In genomic region chr19:35462476-35462953, GRCh38 we compare ENCODE assay signal across 9 cellular contexts. TPM values are rescaled to one million over a fixed set of nuclear protein-coding genes. Genes with fewer than 3 reads are reported as not detected.
A peak's percentile ranks its signal among the peaks of the same experiment; 100 is the strongest.
DNase-seq lines count a peak whose midpoint lies in the region; ATAC-seq and TF ChIP-seq lines count a peak whose summit lies in the region.
"Had no signal": no experiment of that assay in that cellular context is flagged by ENCODE, and none has a peak within 500 bp of the region (broad histone marks: within the 10 kb centered on the region; RNA-seq: fewer than 3 reads in every experiment).

No MANE protein-coding gene starts in this region.

- ATAC-seq in GM21529 (IDR thresholded peaks at IDR 0.05; ENCODE audit: unreplicated experiment) (peak; percentile 47), omental fat pad (ENCODE audit: low FRiP score) (peak; percentile 25), GM18519 (IDR thresholded peaks at IDR 0.05; ENCODE audit: low FRiP score, unreplicated experiment) (no peak)

- no peak for TF ChIP-seq CTCF in omental fat pad (IDR thresholded peaks at IDR 0.05)

- DNase-seq in GDM1 (lab: John Stamatoyannopoulos, UW) (peak; percentile 81), NAMALWA (ENCODE audit: low spot score) (peak; percentile 79), omental fat pad (ENCODE audit: low spot score) (no peak), DMS79 treated with DMSO at 0.1 percent for 48 hours (lab: John Stamatoyannopoulos, UW) (no peak), GM19240 (ENCODE audit: insufficient read length, low spot score) (no peak)
- DNase-seq in activated effector memory CD4-positive, alpha-beta T cell treated with anti-CD3 and anti-CD28 coated beads, Interleukin-2, amount 50 U/mL, for 16 hours, result peak; percentile 77

RNA-seq across cellular contexts. Expression of gene FFAR2, which starts 14.5 kb away (rescaled TPM):
- total RNA-seq in omental fat pad, result 1 to 10 TPM in 1 of 4 donors, under 1 TPM in 3; 0.46 to 4.4 (median 0.80) TPM

RNA-seq across cellular contexts. Expression of gene KRTDAP, which starts 27.7 kb away (rescaled TPM):
- total RNA-seq in omental fat pad, result not detected
- total RNA-seq: skeletal muscle tissue had no signal

RNA-seq across cellular contexts. Expression of gene DMKN, which starts 50.9 kb away (rescaled TPM):
- 10 to 100 TPM in 3 of 4 donors, 1 to 10 TPM in 1; 2.8 to 48.9 (median 33.8) TPM for total RNA-seq in omental fat pad
- total RNA-seq: skeletal muscle tissue had no signal

Comparison
In these comparisons a context has a peak if more than half of its experiments do, and no peak if none do; other contexts are left out.
1. DNase-seq: peak in GDM1 (single experiment), NAMALWA (single experiment) and activated effector memory CD4-positive, alpha-beta T cell treated with anti-CD3 and anti-CD28 coated beads, Interleukin-2, amount 50 U/mL, for 16 hours (single experiment); none in omental fat pad (single experiment), DMS79 treated with DMSO at 0.1 percent for 48 hours (single experiment) and GM19240 (single experiment).